Comparison of ENCODE assay signal across 8 cellular contexts in the genomic region with DNA sequence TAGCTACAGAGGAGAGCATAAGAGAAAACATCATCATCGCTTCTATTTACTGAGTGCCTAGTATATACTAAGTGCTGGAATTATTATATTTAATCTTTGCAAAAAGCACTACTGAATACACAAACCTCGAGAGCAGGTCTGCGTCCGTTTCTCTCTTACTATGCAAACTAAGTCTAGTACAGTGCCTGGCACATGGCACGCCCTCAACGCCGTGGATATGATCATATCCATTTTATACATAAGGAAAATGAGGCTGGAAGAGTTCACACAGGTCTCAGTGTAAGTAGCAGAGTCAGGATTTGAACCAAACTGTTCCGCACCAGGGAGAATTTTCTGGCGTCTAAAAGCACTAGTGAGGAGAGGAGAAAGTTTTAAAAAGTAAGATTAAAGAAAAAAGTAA. TPM values are rescaled to one million over a fixed set of nuclear protein-coding genes. Genes with fewer than 3 reads are reported as not detected.
A peak's percentile ranks its signal among the peaks of the same experiment; 100 is the strongest.
DNase-seq lines count a peak whose midpoint lies in the region; ATAC-seq and TF ChIP-seq lines count a peak whose summit lies in the region.

No MANE protein-coding gene starts in this region.

- in situ Hi-C loops in astrocyte of the cerebellum (cut with HindIII; ENCODE audit: low sequenced_read_pairs): loop anchor here (5.0 kb wide), 1 partner anchor 72 kb away; no protein-coding TSS in a partner anchor

- peak overlapping the region; percentile 87 for H3K4me3 Mint-ChIP-seq in stimulated activated naive CD8-positive, alpha-beta T cell treated with anti-CD3 and anti-CD28 coated beads, Interleukin-15, Interleukin-2, amounts not matched to agents 100 ng/mL and 50 ng/mL, for 24 hours
- peak overlapping the region; percentile 77 for H3K4me3 Mint-ChIP-seq in mesothelial cell of epicardium

- peaks cover 23% of the 10 kb centered on the region for H3K4me1 ChIP-seq in vagina

- peaks cover 0 to 4% of the 10 kb centered on the region in 2 donors for H3K36me3 ChIP-seq in vagina

- intact Hi-C loops in vagina (cut with DNase I): loop anchor here (10.0 kb wide), 1 partner anchor 50 kb away; no protein-coding TSS in a partner anchor

- H3K4me3 ChIP-seq in astrocyte of the cerebellum (ENCODE audit: low read depth, low read length) (peak overlapping the region; percentile 66), vagina (peak overlapping the region in 1 of 2 donors; percentile 79)

- TF ChIP-seq POLR2A in vagina (IDR thresholded peaks at IDR 0.05): no peak

- H3K9me3 Mint-ChIP-seq in stimulated activated naive CD8-positive, alpha-beta T cell treated with anti-CD3 and anti-CD28 coated beads, Interleukin-15, Interleukin-2, amounts not matched to agents 100 ng/mL and 50 ng/mL, for 24 hours: no peaks in the 10 kb centered on the region
- H3K9me3 Mint-ChIP-seq in mesothelial cell of epicardium: no peaks in the 10 kb centered on the region

- no peaks in the 10 kb centered on the region for H3K27me3 Mint-ChIP-seq in stimulated activated naive CD8-positive, alpha-beta T cell treated with anti-CD3 and anti-CD28 coated beads, Interleukin-15, Interleukin-2, amounts not matched to agents 100 ng/mL and 50 ng/mL, for 24 hours
- no peaks in the 10 kb centered on the region for H3K27me3 Mint-ChIP-seq in mesothelial cell of epicardium (ENCODE audit: low read depth)

- H3K27ac ChIP-seq in vagina: peak overlapping the region; percentile 96

- no peaks in the 10 kb centered on the region for H3K9me3 ChIP-seq in vagina

- ATAC-seq in stimulated activated naive CD8-positive, alpha-beta T cell treated with anti-CD3 and anti-CD28 coated beads, Interleukin-15, Interleukin-2, amounts not matched to agents 100 U/mL and 50 U/mL, for 24 hours: no peak
- ATAC-seq in GM19467 (IDR thresholded peaks at IDR 0.05; ENCODE audit: unreplicated experiment): no peak
- no peak for ATAC-seq in HG03469 (IDR thresholded peaks at IDR 0.05; ENCODE audit: unreplicated experiment)

- H3K36me3 Mint-ChIP-seq in stimulated activated naive CD8-positive, alpha-beta T cell treated with anti-CD3 and anti-CD28 coated beads, Interleukin-15, Interleukin-2, amounts not matched to agents 100 ng/mL and 50 ng/mL, for 24 hours (ENCODE audit: low read depth): peaks cover 5% of the 10 kb centered on the region
- H3K36me3 Mint-ChIP-seq in mesothelial cell of epicardium: peaks cover 8% of the 10 kb centered on the region

- no peak for TF ChIP-seq CTCF in astrocyte of the cerebellum (IDR thresholded peaks at IDR 0.05; ENCODE audit: low read depth, low read length, missing control alignments)
- no peak for TF ChIP-seq CTCF in mesothelial cell of epicardium (IDR thresholded peaks at IDR 0.05; ENCODE audit: unreplicated experiment)
- no peak for TF ChIP-seq CTCF in vagina (IDR thresholded peaks at IDR 0.05)
- no peak for TF ChIP-seq CTCF in GM20000 (IDR thresholded peaks at IDR 0.05; ENCODE audit: extremely low read depth, missing control alignments)

- H3K27me3 ChIP-seq in vagina: no peaks in the 10 kb centered on the region

- H3K4me1 Mint-ChIP-seq in stimulated activated naive CD8-positive, alpha-beta T cell treated with anti-CD3 and anti-CD28 coated beads, Interleukin-15, Interleukin-2, amounts not matched to agents 100 ng/mL and 50 ng/mL, for 24 hours (ENCODE audit: low read depth): peaks cover 54% of the 10 kb centered on the region
- H3K4me1 Mint-ChIP-seq in mesothelial cell of epicardium: peaks cover 23% of the 10 kb centered on the region

- peak overlapping the region; percentile 84 for H3K27ac Mint-ChIP-seq in stimulated activated naive CD8-positive, alpha-beta T cell treated with anti-CD3 and anti-CD28 coated beads, Interleukin-15, Interleukin-2, amounts not matched to agents 100 ng/mL and 50 ng/mL, for 24 hours
- peak overlapping the region; percentile 97 for H3K27ac Mint-ChIP-seq in mesothelial cell of epicardium

- DNase-seq in stimulated activated naive CD8-positive, alpha-beta T cell treated with anti-CD3 and anti-CD28 coated beads, Interleukin-15, Interleukin-2, amounts not matched to agents 100 U/mL and 50 U/mL, for 24 hours: no peak
- DNase-seq in astrocyte of the cerebellum (ENCODE audit: low read depth): no peak
- no peak for DNase-seq in mesothelial cell of epicardium (ENCODE audit: low spot score in 2 of 2, unreplicated experiment in 2 of 2)
- no peak for DNase-seq in vagina (ENCODE audit: extremely low spot score in 2 of 2)
- DNase-seq in GM20000 (ENCODE audit: low spot score): no peak

RNA-seq across cellular contexts. Expression of gene MXI1, which starts 17.6 kb away (rescaled TPM):
- total RNA-seq in mesothelial cell of epicardium: 28.3 to 32.7 TPM (median 30.6 TPM) in 3 replicates
- 49.8 TPM for total RNA-seq in vagina
